ENCODE assay signal across 25 cellular contexts in the genomic region with DNA sequence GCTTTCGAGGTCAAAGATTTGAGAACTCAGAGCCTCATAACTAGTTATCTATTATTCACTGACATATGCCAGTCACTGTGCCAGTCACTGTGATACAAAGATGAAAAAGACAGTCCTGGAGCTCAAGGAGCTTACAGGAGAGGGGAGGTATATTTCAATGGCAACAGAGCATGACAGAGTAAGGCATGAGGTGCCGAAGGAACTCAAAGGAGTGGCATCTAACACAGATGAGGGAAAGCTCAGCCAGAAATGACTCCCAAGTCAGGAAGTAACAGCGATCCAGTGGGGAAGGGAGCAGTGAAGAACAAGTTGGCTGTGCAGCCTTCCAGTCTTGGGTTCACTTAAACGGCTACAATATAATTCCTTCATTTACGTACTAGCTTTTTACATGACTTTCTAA. TPM values are rescaled to one million over a fixed set of nuclear protein-coding genes. Genes with fewer than 3 reads are reported as not detected.
DNase-seq lines count a peak whose midpoint lies in the region; ATAC-seq, FAIRE-seq and TF ChIP-seq lines count a peak whose summit lies in the region.
"Had no signal": no experiment of that assay in that cellular context is flagged by ENCODE, and none has a peak within 500 bp of the region (broad histone marks: within the 10 kb centered on the region; RNA-seq: fewer than 3 reads in every experiment).

No MANE protein-coding gene starts in this region.

- H3K27me3 Mint-ChIP-seq in H9 (ENCODE audit: low read depth) = no peaks in the 10 kb centered on the region
- H3K27me3 Mint-ChIP-seq: activated naive CD8-positive, alpha-beta T cell treated with anti-CD3 and anti-CD28 coated beads, Interleukin-2, amount 50 U/mL, for 24 hours; CD4-positive, CD25-positive, alpha-beta regulatory T cell had no signal

- H2AK5ac ChIP-seq in H9 (ENCODE audit: insufficient read length, low read length) = no peak overlapping the region

- no peaks in the 10 kb centered on the region for H3K79me2 ChIP-seq in H9 (ENCODE audit: insufficient read depth, low read length)

- H3K4me2 ChIP-seq in H9 (ENCODE audit: insufficient read depth, insufficient read length, low read length) = no peak overlapping the region

- H2BK120ac ChIP-seq in H9 (ENCODE audit: low read depth, low read length, poor library complexity, severe bottlenecking) = no peak overlapping the region

- H3K79me1 ChIP-seq in H9 (ENCODE audit: insufficient read depth, low read depth, low read length, poor library complexity, severe bottlenecking) = no peaks in the 10 kb centered on the region

- BruUV-seq in A673 (replicated peaks; lab: Mats Ljungman, UMichigan) = no TSS peak

- H2BK15ac ChIP-seq in H9 (ENCODE audit: low read depth, low read length) = no peak overlapping the region

- peak overlapping the region; percentile 21 for H3K27ac ChIP-seq in A673 (ENCODE audit: low read depth, low read length, poor library complexity, severe bottlenecking)
- H3K27ac ChIP-seq in H9 (ENCODE audit: insufficient read length, low read depth, low read length) = no peak overlapping the region
- H3K27ac ChIP-seq: breast epithelium, transverse colon had no signal

- TF ChIP-seq CTCF in A673 (conservative IDR thresholded peaks at IDR 0.05; ENCODE audit: low read depth, low read length) (no peak), H9 (conservative IDR thresholded peaks at IDR 0.05) (no peak), bronchial epithelial cell (IDR thresholded peaks at IDR 0.05; ENCODE audit: insufficient read depth, low read length, severe bottlenecking) (no peak), mucosa of descending colon (IDR thresholded peaks at IDR 0.05) (no peak)

- H3K27me3 ChIP-seq in A673 (replicated peaks; ENCODE audit: insufficient read depth, low read depth, low read length, poor library complexity) = no peaks in the 10 kb centered on the region
- no peaks in the 10 kb centered on the region for H3K27me3 ChIP-seq in H9 (ENCODE audit: insufficient read depth, low read length)
- H3K27me3 ChIP-seq in bronchial epithelial cell (ENCODE audit: control insufficient read depth, insufficient read depth, low read length) = no peaks in the 10 kb centered on the region
- H3K27me3 ChIP-seq: breast epithelium, transverse colon had no signal

- no peaks in the 10 kb centered on the region for H3K23me2 ChIP-seq in H9 (ENCODE audit: insufficient read length, low read depth, low read length, poor library complexity, severe bottlenecking)

- no peak overlapping the region for H2BK5ac ChIP-seq in H9 (ENCODE audit: insufficient read length, low read length)

- peaks cover 12 to 28% (median 18%) of the 10 kb centered on the region in 3 experiments for H3K36me3 Mint-ChIP-seq in H9 (ENCODE audit: insufficient read depth in 1 of 3, low read depth in 3 of 3)

- no peak overlapping the region for H4K8ac ChIP-seq in H9 (replicated peaks; ENCODE audit: insufficient read length, low read depth, low read length)

- no peak for DNase-seq in A673 (ENCODE audit: low spot score)
- DNase-seq in H9 = no peak
- DNase-seq in bronchial epithelial cell (ENCODE audit: low read depth) = peak; percentile 29
- DNase-seq in mucosa of descending colon = no peak
- no peak for DNase-seq in HK-2 (ENCODE audit: unreplicated experiment)
- no peak for DNase-seq in DMS53 (lab: John Stamatoyannopoulos, UW)
- DNase-seq: activated CD4-positive, alpha-beta T cell treated with anti-CD3 and anti-CD28 coated beads for 1 hour; activated naive CD8-positive, alpha-beta T cell treated with anti-CD3 and anti-CD28 coated beads, Interleukin-2, amount 50 U/mL, for 24 hours; CD4-positive, CD25-positive, alpha-beta regulatory T cell; head of caudate nucleus; Karpas-422; NCI-H1105; NCI-H2171; NK-92 treated with Interleukin-12 subunit alpha and Interleukin-12 subunit beta, amount 100 ng/mL, for 24 hours; stimulated activated CD4-positive, alpha-beta T cell treated with anti-CD3 and anti-CD28 coated beads, Interleukin-15, amount 100 ng/mL, for 24 hours; stimulated activated naive CD4-positive, alpha-beta T cell; T-helper 9 cell; transverse colon had no signal

- no peak overlapping the region for H3K23ac ChIP-seq in H9 (ENCODE audit: insufficient read length, low read depth, low read length)

- H4K5ac ChIP-seq in H9 (ENCODE audit: insufficient read length, low read depth, low read length) = no peak overlapping the region

- H3K14ac ChIP-seq in H9 (ENCODE audit: insufficient read depth, low read length) = no peak overlapping the region

- H2BK12ac ChIP-seq in H9 (ENCODE audit: insufficient read length, low read depth, low read length) = no peak overlapping the region

- H2BK20ac ChIP-seq in H9 (ENCODE audit: low read depth, low read length, poor library complexity, severe bottlenecking) = no peak overlapping the region

- no CpG with 5 or more reads among the region's 5 CpGs for WGBS in H9 (ENCODE audit: extremely low coverage, insufficient read length, low lambda C conversion rate)

- H3K27ac Mint-ChIP-seq in H9 = peak overlapping the region in 2 of 3 experiments; percentile 76 to 80; a peak in 2 of 7 replicates
- H3K27ac Mint-ChIP-seq: activated naive CD8-positive, alpha-beta T cell treated with anti-CD3 and anti-CD28 coated beads, Interleukin-2, amount 50 U/mL, for 24 hours; mesothelial cell of epicardium had no signal

- H3K4me1 Mint-ChIP-seq in H9 = peaks cover 29 to 33% of the 10 kb centered on the region in 2 experiments

- H3K9me3 ChIP-seq in A673 (ENCODE audit: low read depth, low read length, poor library complexity, severe bottlenecking) (no peaks in the 10 kb centered on the region), H9 (ENCODE audit: control insufficient read depth, low read depth, low read length) (no peaks in the 10 kb centered on the region), mucosa of descending colon (no peaks in the 10 kb centered on the region)
- H3K9me3 ChIP-seq: breast epithelium, transverse colon had no signal

- H3K36me3 ChIP-seq in A673 (ENCODE audit: insufficient read depth, low read length, poor library complexity, severe bottlenecking) (peaks cover 12% of the 10 kb centered on the region), bronchial epithelial cell (ENCODE audit: control insufficient read depth, insufficient read depth, low read length) (no peaks in the 10 kb centered on the region), mucosa of descending colon (ENCODE audit: low read depth) (no peaks in the 10 kb centered on the region)
- H3K36me3 ChIP-seq: breast epithelium had no signal

- H3K4ac ChIP-seq in H9 (ENCODE audit: low read depth, low read length) = no peak overlapping the region

- H3K9ac ChIP-seq in H9 (ENCODE audit: extremely low read depth, insufficient read length, low read length) = no peak overlapping the region

- ATAC-seq in mucosa of descending colon (peak; percentile 16), HG03175 (IDR thresholded peaks at IDR 0.05; ENCODE audit: unreplicated experiment) (no peak), GM19328 (IDR thresholded peaks at IDR 0.05; ENCODE audit: unreplicated experiment) (no peak)
- ATAC-seq: SK-N-SH treated with all-trans-retinoic acid at 6 μM for 48 hours had no signal

- FAIRE-seq in bronchial epithelial cell (lab: Jason Lieb, UNC) = peak; percentile 50
- FAIRE-seq: RCC 7860 had no signal

- H3K4me3 ChIP-seq in A673 (ENCODE audit: low read depth, low read length, poor library complexity, severe bottlenecking) (no peak overlapping the region), bronchial epithelial cell (ENCODE audit: low read depth, low read length) (no peak overlapping the region), mucosa of descending colon (no peak overlapping the region)
- H3K4me3 ChIP-seq: breast epithelium, transverse colon had no signal

- peaks cover 0 to 4% of the 10 kb centered on the region in 2 experiments; a peak in 1 of 5 replicates for H3K9me3 Mint-ChIP-seq in H9
- H3K9me3 Mint-ChIP-seq: activated naive CD8-positive, alpha-beta T cell treated with anti-CD3 and anti-CD28 coated beads, Interleukin-2, amount 50 U/mL, for 24 hours; CD4-positive, CD25-positive, alpha-beta regulatory T cell had no signal

- H3T11ph ChIP-seq in H9 (ENCODE audit: low read length) = no peak overlapping the region

- no peak overlapping the region for H3K56ac ChIP-seq in H9 (ENCODE audit: insufficient read length, low read depth, low read length)

- no peaks in the 10 kb centered on the region for H4K20me1 ChIP-seq in H9 (ENCODE audit: control insufficient read depth, insufficient read depth, insufficient read length)

- intact Hi-C loops in A673 (cut with micrococcal nuclease; ENCODE audit: unreplicated experiment) = no loop called here
- intact Hi-C loops in mucosa of descending colon (cut with DNase I, micrococcal nuclease) = no loop called here

- H2AFZ ChIP-seq in H9 (ENCODE audit: low read length) = no peak overlapping the region

- H3K4me1 ChIP-seq in A673 (ENCODE audit: insufficient read depth, low read length, poor library complexity, severe bottlenecking) = peaks cover 38% of the 10 kb centered on the region
- H3K4me1 ChIP-seq in H9 (ENCODE audit: insufficient read depth, low read length) = peaks cover 5% of the 10 kb centered on the region; the same call in 1 of the 2 replicates
- no peaks in the 10 kb centered on the region for H3K4me1 ChIP-seq in mucosa of descending colon (ENCODE audit: low read depth)
- H3K4me1 ChIP-seq: breast epithelium had no signal

- peak overlapping the region in 1 of 2 experiments; percentile 8; a peak in 1 of 5 replicates for H3K4me3 Mint-ChIP-seq in H9
- H3K4me3 Mint-ChIP-seq: activated naive CD8-positive, alpha-beta T cell treated with anti-CD3 and anti-CD28 coated beads, Interleukin-2, amount 50 U/mL, for 24 hours; CD4-positive, CD25-positive, alpha-beta regulatory T cell; mesothelial cell of epicardium; neural crest cell had no signal

- POLR2A ChIA-PET in A673 (lab: Charles Lee; ENCODE audit: low non-redundant PET) = interaction anchor here (0.6 kb wide), 1 partner anchor 12 kb away, joined by 3 read pairs; no protein-coding TSS in a partner anchor

- no peak overlapping the region for H4K91ac ChIP-seq in H9 (ENCODE audit: insufficient read length, low read depth, low read length)

- no peak overlapping the region for H3K18ac ChIP-seq in H9 (ENCODE audit: insufficient read length, low read depth, low read length)

- CTCF ChIA-PET in A673 (lab: Charles Lee) = no interaction called here

RNA-seq across cellular contexts. Expression of gene DTNBP1, which starts 46.6 kb away (rescaled TPM):
- total RNA-seq in A673 (2021) = 25.7 and 28.2 TPM in 2 replicates
- 12.9 and 13.2 TPM in 2 replicates for total RNA-seq in H9 (2021)
- total RNA-seq in bronchial epithelial cell = 6.3 and 11.0 TPM in 2 replicates
- 10 to 100 TPM; 19.6 to 31.8 (median 25.0) TPM for total RNA-seq in mucosa of descending colon
